In genomic region chr22:38176170-38176741, GRCh38 we compare ENCODE assay signal across 1 cellular context.
A peak's percentile ranks its signal among the peaks of the same experiment; 100 is the strongest.
TF ChIP-seq lines count a peak whose summit lies in the region.

No MANE protein-coding gene starts in this region.

TF ChIP-seq in GM12878, 131 proteins besides CTCF, POLR2A, EP300 and RAD21 (continued from another document and continues in another):
- TF ChIP-seq, protein P1, sequence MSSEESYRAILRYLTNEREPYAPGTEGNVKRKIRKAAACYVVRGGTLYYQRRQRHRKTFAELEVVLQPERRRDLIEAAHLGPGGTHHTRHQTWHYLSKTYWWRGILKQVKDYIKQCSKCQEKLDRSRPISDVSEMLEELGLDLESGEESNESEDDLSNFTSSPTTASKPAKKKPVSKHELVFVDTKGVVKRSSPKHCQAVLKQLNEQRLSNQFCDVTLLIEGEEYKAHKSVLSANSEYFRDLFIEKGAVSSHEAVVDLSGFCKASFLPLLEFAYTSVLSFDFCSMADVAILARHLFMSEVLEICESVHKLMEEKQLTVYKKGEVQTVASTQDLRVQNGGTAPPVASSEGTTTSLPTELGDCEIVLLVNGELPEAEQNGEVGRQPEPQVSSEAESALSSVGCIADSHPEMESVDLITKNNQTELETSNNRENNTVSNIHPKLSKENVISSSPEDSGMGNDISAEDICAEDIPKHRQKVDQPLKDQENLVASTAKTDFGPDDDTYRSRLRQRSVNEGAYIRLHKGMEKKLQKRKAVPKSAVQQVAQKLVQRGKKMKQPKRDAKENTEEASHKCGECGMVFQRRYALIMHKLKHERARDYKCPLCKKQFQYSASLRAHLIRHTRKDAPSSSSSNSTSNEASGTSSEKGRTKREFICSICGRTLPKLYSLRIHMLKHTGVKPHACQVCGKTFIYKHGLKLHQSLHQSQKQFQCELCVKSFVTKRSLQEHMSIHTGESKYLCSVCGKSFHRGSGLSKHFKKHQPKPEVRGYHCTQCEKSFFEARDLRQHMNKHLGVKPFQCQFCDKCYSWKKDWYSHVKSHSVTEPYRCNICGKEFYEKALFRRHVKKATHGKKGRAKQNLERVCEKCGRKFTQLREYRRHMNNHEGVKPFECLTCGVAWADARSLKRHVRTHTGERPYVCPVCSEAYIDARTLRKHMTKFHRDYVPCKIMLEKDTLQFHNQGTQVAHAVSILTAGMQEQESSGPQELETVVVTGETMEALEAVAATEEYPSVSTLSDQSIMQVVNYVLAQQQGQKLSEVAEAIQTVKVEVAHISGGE (CRISPR knock-in tag; IDR thresholded peaks at IDR 0.05): no peak
- no peak for TF ChIP-seq TBL1XR1 (IDR thresholded peaks at IDR 0.05; ENCODE audit: low read depth, low read length)
- peak; percentile 41; the same call in 1 of the 2 replicates for TF ChIP-seq CBFB (IDR thresholded peaks at IDR 0.05; ENCODE audit: low read depth)
- TF ChIP-seq, protein P2, sequence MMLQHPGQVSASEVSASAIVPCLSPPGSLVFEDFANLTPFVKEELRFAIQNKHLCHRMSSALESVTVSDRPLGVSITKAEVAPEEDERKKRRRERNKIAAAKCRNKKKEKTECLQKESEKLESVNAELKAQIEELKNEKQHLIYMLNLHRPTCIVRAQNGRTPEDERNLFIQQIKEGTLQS (IDR thresholded peaks at IDR 0.05; ENCODE audit: borderline replicate concordance, extremely low read depth, low read depth, low read length): no peak
- TF ChIP-seq DPF2 (IDR thresholded peaks at IDR 0.05): peak; percentile 76
- TF ChIP-seq, protein P3, sequence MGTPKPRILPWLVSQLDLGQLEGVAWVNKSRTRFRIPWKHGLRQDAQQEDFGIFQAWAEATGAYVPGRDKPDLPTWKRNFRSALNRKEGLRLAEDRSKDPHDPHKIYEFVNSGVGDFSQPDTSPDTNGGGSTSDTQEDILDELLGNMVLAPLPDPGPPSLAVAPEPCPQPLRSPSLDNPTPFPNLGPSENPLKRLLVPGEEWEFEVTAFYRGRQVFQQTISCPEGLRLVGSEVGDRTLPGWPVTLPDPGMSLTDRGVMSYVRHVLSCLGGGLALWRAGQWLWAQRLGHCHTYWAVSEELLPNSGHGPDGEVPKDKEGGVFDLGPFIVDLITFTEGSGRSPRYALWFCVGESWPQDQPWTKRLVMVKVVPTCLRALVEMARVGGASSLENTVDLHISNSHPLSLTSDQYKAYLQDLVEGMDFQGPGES (IDR thresholded peaks at IDR 0.05): no peak
- TF ChIP-seq, protein P4, sequence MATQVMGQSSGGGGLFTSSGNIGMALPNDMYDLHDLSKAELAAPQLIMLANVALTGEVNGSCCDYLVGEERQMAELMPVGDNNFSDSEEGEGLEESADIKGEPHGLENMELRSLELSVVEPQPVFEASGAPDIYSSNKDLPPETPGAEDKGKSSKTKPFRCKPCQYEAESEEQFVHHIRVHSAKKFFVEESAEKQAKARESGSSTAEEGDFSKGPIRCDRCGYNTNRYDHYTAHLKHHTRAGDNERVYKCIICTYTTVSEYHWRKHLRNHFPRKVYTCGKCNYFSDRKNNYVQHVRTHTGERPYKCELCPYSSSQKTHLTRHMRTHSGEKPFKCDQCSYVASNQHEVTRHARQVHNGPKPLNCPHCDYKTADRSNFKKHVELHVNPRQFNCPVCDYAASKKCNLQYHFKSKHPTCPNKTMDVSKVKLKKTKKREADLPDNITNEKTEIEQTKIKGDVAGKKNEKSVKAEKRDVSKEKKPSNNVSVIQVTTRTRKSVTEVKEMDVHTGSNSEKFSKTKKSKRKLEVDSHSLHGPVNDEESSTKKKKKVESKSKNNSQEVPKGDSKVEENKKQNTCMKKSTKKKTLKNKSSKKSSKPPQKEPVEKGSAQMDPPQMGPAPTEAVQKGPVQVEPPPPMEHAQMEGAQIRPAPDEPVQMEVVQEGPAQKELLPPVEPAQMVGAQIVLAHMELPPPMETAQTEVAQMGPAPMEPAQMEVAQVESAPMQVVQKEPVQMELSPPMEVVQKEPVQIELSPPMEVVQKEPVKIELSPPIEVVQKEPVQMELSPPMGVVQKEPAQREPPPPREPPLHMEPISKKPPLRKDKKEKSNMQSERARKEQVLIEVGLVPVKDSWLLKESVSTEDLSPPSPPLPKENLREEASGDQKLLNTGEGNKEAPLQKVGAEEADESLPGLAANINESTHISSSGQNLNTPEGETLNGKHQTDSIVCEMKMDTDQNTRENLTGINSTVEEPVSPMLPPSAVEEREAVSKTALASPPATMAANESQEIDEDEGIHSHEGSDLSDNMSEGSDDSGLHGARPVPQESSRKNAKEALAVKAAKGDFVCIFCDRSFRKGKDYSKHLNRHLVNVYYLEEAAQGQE (IDR thresholded peaks at IDR 0.05; ENCODE audit: low read depth, low read length): no peak
- peak; percentile 12; the same call in 1 of the 2 replicates for TF ChIP-seq SPI1 (IDR thresholded peaks at IDR 0.05; ENCODE audit: borderline replicate concordance, insufficient read depth, low read depth, low read length)
- TF ChIP-seq RAD51 (IDR thresholded peaks at IDR 0.05): peak; percentile 43; the same call in 1 of the 2 replicates
- no peak for TF ChIP-seq TARDBP (IDR thresholded peaks at IDR 0.05; ENCODE audit: borderline replicate concordance)
- TF ChIP-seq SIX5 (IDR thresholded peaks at IDR 0.05; ENCODE audit: low read depth, low read length, severe bottlenecking): no peak
- TF ChIP-seq CBX5 (IDR thresholded peaks at IDR 0.05; ENCODE audit: low read depth): no peak
- TF ChIP-seq KLF5 (IDR thresholded peaks at IDR 0.05; ENCODE audit: partially characterized antibody): no peak
- TF ChIP-seq, protein P5, sequence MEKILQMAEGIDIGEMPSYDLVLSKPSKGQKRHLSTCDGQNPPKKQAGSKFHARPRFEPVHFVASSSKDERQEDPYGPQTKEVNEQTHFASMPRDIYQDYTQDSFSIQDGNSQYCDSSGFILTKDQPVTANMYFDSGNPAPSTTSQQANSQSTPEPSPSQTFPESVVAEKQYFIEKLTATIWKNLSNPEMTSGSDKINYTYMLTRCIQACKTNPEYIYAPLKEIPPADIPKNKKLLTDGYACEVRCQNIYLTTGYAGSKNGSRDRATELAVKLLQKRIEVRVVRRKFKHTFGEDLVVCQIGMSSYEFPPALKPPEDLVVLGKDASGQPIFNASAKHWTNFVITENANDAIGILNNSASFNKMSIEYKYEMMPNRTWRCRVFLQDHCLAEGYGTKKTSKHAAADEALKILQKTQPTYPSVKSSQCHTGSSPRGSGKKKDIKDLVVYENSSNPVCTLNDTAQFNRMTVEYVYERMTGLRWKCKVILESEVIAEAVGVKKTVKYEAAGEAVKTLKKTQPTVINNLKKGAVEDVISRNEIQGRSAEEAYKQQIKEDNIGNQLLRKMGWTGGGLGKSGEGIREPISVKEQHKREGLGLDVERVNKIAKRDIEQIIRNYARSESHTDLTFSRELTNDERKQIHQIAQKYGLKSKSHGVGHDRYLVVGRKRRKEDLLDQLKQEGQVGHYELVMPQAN (conservative IDR thresholded peaks at IDR 0.05): no peak
- no peak for TF ChIP-seq SIN3A (IDR thresholded peaks at IDR 0.05; ENCODE audit: low read depth, low read length)
- peak; percentile 78 for TF ChIP-seq USF1 (IDR thresholded peaks at IDR 0.05; ENCODE audit: borderline replicate concordance, extremely low read length, insufficient read depth, low read depth, low read length)
- TF ChIP-seq IRF4 (IDR thresholded peaks at IDR 0.05; ENCODE audit: low read depth, low read length): peak; percentile 62; the same call in 1 of the 2 replicates
- TF ChIP-seq SMC3 (IDR thresholded peaks at IDR 0.05; ENCODE audit: borderline replicate concordance, low read length): no peak
- TF ChIP-seq BHLHE40 (IDR thresholded peaks at IDR 0.05; ENCODE audit: borderline replicate concordance in 1 of 2, low read depth in 2 of 2, low read length in 1 of 2): peak in 1 of 2 experiments; percentile 76; a peak in 2 of 4 replicates
- no peak for TF ChIP-seq MEF2B (IDR thresholded peaks at IDR 0.05; ENCODE audit: partially characterized antibody, poor library complexity, severe bottlenecking)
- TF ChIP-seq POLR2AphosphoS5 (IDR thresholded peaks at IDR 0.05; ENCODE audit: low read length): no peak
- no peak for TF ChIP-seq ZBTB4 (CRISPR knock-in tag; IDR thresholded peaks at IDR 0.05)
- TF ChIP-seq EZH2 (IDR thresholded peaks at IDR 0.05; ENCODE audit: borderline replicate concordance, control insufficient read depth, low read depth, low read length): no peak
- TF ChIP-seq FOXM1 (IDR thresholded peaks at IDR 0.05; ENCODE audit: low read depth, low read length): peak; percentile 74; the same call in 1 of the 2 replicates
- no peak for TF ChIP-seq WRNIP1 (IDR thresholded peaks at IDR 0.05; ENCODE audit: borderline replicate concordance, low read depth, low read length)
- no peak for TF ChIP-seq RCOR1 (conservative IDR thresholded peaks at IDR 0.05; ENCODE audit: low read depth, low read length)
- no peak for TF ChIP-seq CBX3 (IDR thresholded peaks at IDR 0.05; ENCODE audit: borderline replicate concordance, low read depth)
- TF ChIP-seq, protein P6, sequence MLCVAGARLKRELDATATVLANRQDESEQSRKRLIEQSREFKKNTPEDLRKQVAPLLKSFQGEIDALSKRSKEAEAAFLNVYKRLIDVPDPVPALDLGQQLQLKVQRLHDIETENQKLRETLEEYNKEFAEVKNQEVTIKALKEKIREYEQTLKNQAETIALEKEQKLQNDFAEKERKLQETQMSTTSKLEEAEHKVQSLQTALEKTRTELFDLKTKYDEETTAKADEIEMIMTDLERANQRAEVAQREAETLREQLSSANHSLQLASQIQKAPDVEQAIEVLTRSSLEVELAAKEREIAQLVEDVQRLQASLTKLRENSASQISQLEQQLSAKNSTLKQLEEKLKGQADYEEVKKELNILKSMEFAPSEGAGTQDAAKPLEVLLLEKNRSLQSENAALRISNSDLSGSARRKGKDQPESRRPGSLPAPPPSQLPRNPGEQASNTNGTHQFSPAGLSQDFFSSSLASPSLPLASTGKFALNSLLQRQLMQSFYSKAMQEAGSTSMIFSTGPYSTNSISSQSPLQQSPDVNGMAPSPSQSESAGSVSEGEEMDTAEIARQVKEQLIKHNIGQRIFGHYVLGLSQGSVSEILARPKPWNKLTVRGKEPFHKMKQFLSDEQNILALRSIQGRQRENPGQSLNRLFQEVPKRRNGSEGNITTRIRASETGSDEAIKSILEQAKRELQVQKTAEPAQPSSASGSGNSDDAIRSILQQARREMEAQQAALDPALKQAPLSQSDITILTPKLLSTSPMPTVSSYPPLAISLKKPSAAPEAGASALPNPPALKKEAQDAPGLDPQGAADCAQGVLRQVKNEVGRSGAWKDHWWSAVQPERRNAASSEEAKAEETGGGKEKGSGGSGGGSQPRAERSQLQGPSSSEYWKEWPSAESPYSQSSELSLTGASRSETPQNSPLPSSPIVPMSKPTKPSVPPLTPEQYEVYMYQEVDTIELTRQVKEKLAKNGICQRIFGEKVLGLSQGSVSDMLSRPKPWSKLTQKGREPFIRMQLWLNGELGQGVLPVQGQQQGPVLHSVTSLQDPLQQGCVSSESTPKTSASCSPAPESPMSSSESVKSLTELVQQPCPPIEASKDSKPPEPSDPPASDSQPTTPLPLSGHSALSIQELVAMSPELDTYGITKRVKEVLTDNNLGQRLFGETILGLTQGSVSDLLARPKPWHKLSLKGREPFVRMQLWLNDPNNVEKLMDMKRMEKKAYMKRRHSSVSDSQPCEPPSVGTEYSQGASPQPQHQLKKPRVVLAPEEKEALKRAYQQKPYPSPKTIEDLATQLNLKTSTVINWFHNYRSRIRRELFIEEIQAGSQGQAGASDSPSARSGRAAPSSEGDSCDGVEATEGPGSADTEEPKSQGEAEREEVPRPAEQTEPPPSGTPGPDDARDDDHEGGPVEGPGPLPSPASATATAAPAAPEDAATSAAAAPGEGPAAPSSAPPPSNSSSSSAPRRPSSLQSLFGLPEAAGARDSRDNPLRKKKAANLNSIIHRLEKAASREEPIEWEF (IDR thresholded peaks at IDR 0.05; ENCODE audit: insufficient replicate concordance, low read depth, low read length): no peak
- no peak for TF ChIP-seq CHD1 (IDR thresholded peaks at IDR 0.05; ENCODE audit: low read depth, low read length)
- TF ChIP-seq FOXK2 (IDR thresholded peaks at IDR 0.05): no peak
- TF ChIP-seq, protein P7, sequence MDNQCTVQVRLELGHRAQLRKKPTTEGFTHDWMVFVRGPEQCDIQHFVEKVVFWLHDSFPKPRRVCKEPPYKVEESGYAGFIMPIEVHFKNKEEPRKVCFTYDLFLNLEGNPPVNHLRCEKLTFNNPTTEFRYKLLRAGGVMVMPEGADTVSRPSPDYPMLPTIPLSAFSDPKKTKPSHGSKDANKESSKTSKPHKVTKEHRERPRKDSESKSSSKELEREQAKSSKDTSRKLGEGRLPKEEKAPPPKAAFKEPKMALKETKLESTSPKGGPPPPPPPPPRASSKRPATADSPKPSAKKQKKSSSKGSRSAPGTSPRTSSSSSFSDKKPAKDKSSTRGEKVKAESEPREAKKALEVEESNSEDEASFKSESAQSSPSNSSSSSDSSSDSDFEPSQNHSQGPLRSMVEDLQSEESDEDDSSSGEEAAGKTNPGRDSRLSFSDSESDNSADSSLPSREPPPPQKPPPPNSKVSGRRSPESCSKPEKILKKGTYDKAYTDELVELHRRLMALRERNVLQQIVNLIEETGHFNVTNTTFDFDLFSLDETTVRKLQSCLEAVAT (IDR thresholded peaks at IDR 0.05): no peak
